9 cellular contexts compared by ENCODE assay signal in the genomic region with DNA sequence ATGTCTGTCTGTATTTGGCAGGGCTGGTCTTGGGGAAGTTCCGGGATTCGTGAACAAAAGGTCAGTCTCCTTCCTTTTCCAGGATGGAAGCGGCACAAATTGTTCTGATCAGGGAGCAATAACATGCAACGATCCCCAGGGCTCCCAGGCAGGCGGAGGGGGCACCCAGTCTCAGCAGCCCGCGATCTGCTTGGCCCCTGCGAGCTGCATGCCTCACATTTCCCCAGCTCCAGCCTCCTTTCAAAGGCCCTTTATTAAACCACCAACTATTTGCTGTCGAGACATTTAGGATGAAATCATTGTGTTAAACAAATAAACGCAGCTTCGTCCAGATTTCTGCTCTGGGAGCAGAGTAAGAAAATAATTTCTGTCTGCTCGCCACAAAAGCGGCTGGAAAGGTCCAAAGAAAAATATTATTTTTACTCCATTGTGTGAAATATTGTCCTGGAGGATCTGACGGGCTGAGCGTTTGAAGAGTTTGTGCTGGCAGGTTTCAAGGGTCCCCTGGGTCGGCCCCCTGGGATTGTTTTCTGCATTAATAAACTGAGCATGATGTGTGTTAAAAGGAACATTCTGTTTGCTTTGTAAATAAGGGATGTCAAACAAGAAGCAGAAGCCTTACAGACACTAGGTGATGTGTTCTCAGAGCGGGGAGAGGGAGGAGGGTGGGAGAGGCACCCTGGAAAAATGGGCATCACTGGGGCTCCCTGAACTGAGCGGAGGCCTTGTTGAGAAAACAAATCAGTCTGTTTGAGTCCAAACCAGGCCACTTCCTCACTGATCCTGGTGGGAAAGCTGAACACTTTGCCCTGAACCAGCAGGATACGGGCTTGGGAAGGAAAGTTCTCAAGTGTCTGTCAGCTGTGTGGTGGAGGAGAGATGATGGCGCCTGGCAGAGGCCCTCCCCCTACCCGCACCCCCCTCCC.
A peak's percentile ranks its signal among the peaks of the same experiment; 100 is the strongest.
DNase-seq lines count a peak whose midpoint lies in the region; ATAC-seq lines count a peak whose summit lies in the region.
"Had no signal": no experiment of that assay in that cellular context is flagged by ENCODE, and none has a peak within 500 bp of the region (broad histone marks: within the 10 kb centered on the region; RNA-seq: fewer than 3 reads in every experiment).

No MANE protein-coding gene starts in this region.

- intact Hi-C loops in posterior vena cava (cut with DNase I), result loop anchor here in 1 of 2 donors (10.0 kb wide), 1 partner anchor 46 kb away; no protein-coding TSS in a partner anchor

- DNase-seq in Daoy (ENCODE audit: low read depth), result peak; percentile 86
- peak; percentile 42 for DNase-seq in NCI-H2171 treated with DMSO at 0.1 percent for 48 hours (lab: John Stamatoyannopoulos, UW)
- peak; percentile 49 for DNase-seq in ecto neural progenitor cell (ENCODE audit: low spot score)
- DNase-seq in posterior vena cava (ENCODE audit: low spot score), result peak; percentile 80
- DNase-seq in OCI-M2 (lab: John Stamatoyannopoulos, UW; ENCODE audit: unreplicated experiment), result no peak
- DNase-seq in activated naive CD4-positive, alpha-beta T cell treated with Interleukin-2 at 50 U/mL for 16 hours, result no peak
- no peak for DNase-seq in occipital lobe (lab: John Stamatoyannopoulos, UW)
- DNase-seq: activated T-cell treated with anti-CD3 and anti-CD28 coated beads, Interleukin-2, amount 50 U/mL, for 4 hours had no signal

- ATAC-seq in HG02840 (IDR thresholded peaks at IDR 0.05; ENCODE audit: low FRiP score, unreplicated experiment), result no peak
- ATAC-seq: activated T-cell treated with anti-CD3 and anti-CD28 coated beads, Interleukin-2, amount 50 U/mL, for 4 hours had no signal

Comparison
In these comparisons a context has a peak if more than half of its experiments do, and no peak if none do; other contexts are left out.
1. DNase-seq: peak in Daoy (single experiment), NCI-H2171 treated with DMSO at 0.1 percent for 48 hours (single experiment), ecto neural progenitor cell (single experiment) and posterior vena cava (single experiment); none in OCI-M2 (single experiment), activated naive CD4-positive, alpha-beta T cell treated with Interleukin-2 at 50 U/mL for 16 hours (single experiment) and occipital lobe (single experiment).